ENCODE assay signal across 18 cellular contexts in the genomic region with DNA sequence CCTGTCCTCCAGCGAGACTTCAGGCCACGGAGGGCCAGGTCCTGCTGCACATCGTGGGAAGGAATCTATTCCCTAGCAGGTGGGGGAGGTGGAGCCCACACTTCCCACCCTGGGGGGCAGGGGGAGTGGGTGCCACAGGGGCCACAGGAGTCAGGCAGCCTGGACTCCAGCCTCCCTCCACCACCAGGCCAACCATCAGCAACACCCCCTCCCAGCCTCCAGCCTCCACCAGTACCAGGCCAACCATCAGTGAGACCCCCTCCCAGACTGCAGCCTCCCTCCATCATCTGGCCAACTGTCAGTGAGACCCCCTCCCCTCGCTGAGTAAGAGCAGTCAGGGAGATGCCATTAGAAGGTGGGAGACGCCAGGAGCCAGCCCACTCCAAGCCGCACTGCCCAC. TPM values are rescaled to one million over a fixed set of nuclear protein-coding genes. Genes with fewer than 3 reads are reported as not detected.
DNase-seq lines count a peak whose midpoint lies in the region; ATAC-seq and TF ChIP-seq lines count a peak whose summit lies in the region.
"Had no signal": no experiment of that assay in that cellular context is flagged by ENCODE, and none has a peak within 500 bp of the region (broad histone marks: within the 10 kb centered on the region; RNA-seq: fewer than 3 reads in every experiment).

No MANE protein-coding gene starts in this region.

- H3K4me2 ChIP-seq in H9 (ENCODE audit: insufficient read depth, insufficient read length, low read length) = no peak overlapping the region
- H3K4me2 ChIP-seq: BLaER1 treated with 17β-estradiol and CSF1 and Interleukin-3, amounts not matched to agents 10 nM and 100 nM had no signal

- H2AK5ac ChIP-seq in H9 (ENCODE audit: insufficient read length, low read length) = no peak overlapping the region

- no peak for ATAC-seq in natural killer cell treated with Interleukin-12 subunit alpha and Interleukin-12 subunit beta and Interleukin-15 and Interleukin-18, amount 100 ng/mL, for 72 hours
- ATAC-seq in stimulated activated naive B cell treated with anti-CD40 and anti-IgM and Interleukin-4, amounts not matched to agents 10 μg/mL and 1 μg/mL and 100 μg/mL, for 72 hours (replicated peaks) = no peak
- no peak for ATAC-seq in GM18511 (IDR thresholded peaks at IDR 0.05; ENCODE audit: unreplicated experiment)
- ATAC-seq: CD8-positive, alpha-beta T cell had no signal

- H3K4me1 Mint-ChIP-seq in H9 (peaks cover 16 to 18% of the 10 kb centered on the region in 2 experiments), endothelial cell (ENCODE audit: unreplicated experiment) (peaks cover 5% of the 10 kb centered on the region)
- peaks cover 0 to 13% of the 10 kb centered on the region in 2 donors for H3K4me1 Mint-ChIP-seq in natural killer cell treated with Interleukin-12 subunit alpha and Interleukin-12 subunit beta and Interleukin-15 and Interleukin-18, amount 100 ng/mL, for 72 hours (ENCODE audit: low read depth in 2 of 2)
- H3K4me1 Mint-ChIP-seq in stimulated activated naive B cell treated with anti-CD40 and anti-IgM and Interleukin-4, amounts not matched to agents 10 μg/mL and 1 μg/mL and 100 μg/mL, for 72 hours = peaks cover 0 to 6% of the 10 kb centered on the region in 2 donors

- H3K27ac Mint-ChIP-seq in H9 (peak overlapping the region in 2 of 3 experiments; percentile 13 to 91; a peak in 3 of 7 replicates), endothelial cell (ENCODE audit: unreplicated experiment) (no peak overlapping the region)
- no peak overlapping the region for H3K27ac Mint-ChIP-seq in natural killer cell treated with Interleukin-12 subunit alpha and Interleukin-12 subunit beta and Interleukin-15 and Interleukin-18, amount 100 ng/mL, for 72 hours
- peak overlapping the region; percentile 62 for H3K27ac Mint-ChIP-seq in stimulated activated naive B cell treated with anti-CD40 and anti-IgM and Interleukin-4, amounts not matched to agents 10 μg/mL and 1 μg/mL and 100 μg/mL, for 72 hours
- H3K27ac Mint-ChIP-seq: CD8-positive, alpha-beta T cell had no signal

- no peak overlapping the region for H3K27ac ChIP-seq in H9 (ENCODE audit: insufficient read length, low read depth, low read length)
- peak overlapping the region; percentile 3 for H3K27ac ChIP-seq in angular gyrus (ENCODE audit: low read depth, low read length)
- H3K27ac ChIP-seq: BLaER1 treated with 17β-estradiol and CSF1 and Interleukin-3, amounts not matched to agents 10 nM and 100 nM; Peyer's patch had no signal

- H2BK15ac ChIP-seq in H9 (ENCODE audit: low read depth, low read length) = no peak overlapping the region

- H3K23me2 ChIP-seq in H9 (ENCODE audit: insufficient read length, low read depth, low read length, poor library complexity, severe bottlenecking) = no peaks in the 10 kb centered on the region

- H4K91ac ChIP-seq in H9 (ENCODE audit: insufficient read length, low read depth, low read length) = no peak overlapping the region

- no peak overlapping the region for H3K4ac ChIP-seq in H9 (ENCODE audit: low read depth, low read length)

- H3K9me3 Mint-ChIP-seq in H9 (no peaks in the 10 kb centered on the region), endothelial cell (ENCODE audit: unreplicated experiment) (no peaks in the 10 kb centered on the region)
- H3K9me3 Mint-ChIP-seq in natural killer cell treated with Interleukin-12 subunit alpha and Interleukin-12 subunit beta and Interleukin-15 and Interleukin-18, amount 100 ng/mL, for 72 hours = no peaks in the 10 kb centered on the region
- H3K9me3 Mint-ChIP-seq in stimulated activated naive B cell treated with anti-CD40 and anti-IgM and Interleukin-4, amounts not matched to agents 10 μg/mL and 1 μg/mL and 100 μg/mL, for 72 hours = no peaks in the 10 kb centered on the region
- H3K9me3 Mint-ChIP-seq: CD8-positive, alpha-beta T cell had no signal

- peaks cover 26 to 62% (median 53%) of the 10 kb centered on the region in 3 experiments; a peak in 6 of 7 replicates for H3K36me3 Mint-ChIP-seq in H9 (ENCODE audit: insufficient read depth in 1 of 3, low read depth in 3 of 3)
- H3K36me3 Mint-ChIP-seq in natural killer cell treated with Interleukin-12 subunit alpha and Interleukin-12 subunit beta and Interleukin-15 and Interleukin-18, amount 100 ng/mL, for 72 hours = peaks cover 6% of the 10 kb centered on the region
- peaks cover 61 to 70% of the 10 kb centered on the region in 2 donors for H3K36me3 Mint-ChIP-seq in stimulated activated naive B cell treated with anti-CD40 and anti-IgM and Interleukin-4, amounts not matched to agents 10 μg/mL and 1 μg/mL and 100 μg/mL, for 72 hours
- peaks cover 33% of the 10 kb centered on the region for H3K36me3 Mint-ChIP-seq in endothelial cell (ENCODE audit: low read depth, unreplicated experiment)

- no peak overlapping the region for H4K8ac ChIP-seq in H9 (replicated peaks; ENCODE audit: insufficient read length, low read depth, low read length)

- no CpG with 5 or more reads among the region's 6 CpGs for WGBS in H9 (ENCODE audit: extremely low coverage, insufficient read length, low lambda C conversion rate)

- DNase-seq in H9 = no peak
- DNase-seq in natural killer cell treated with Interleukin-12 subunit alpha and Interleukin-12 subunit beta and Interleukin-15 and Interleukin-18, amount 100 ng/mL, for 72 hours (ENCODE audit: low spot score) = peak; percentile 20
- no peak for DNase-seq in stimulated activated naive B cell treated with anti-CD40 and anti-IgM and Interleukin-4, amounts not matched to agents 10 μg/mL and 1 μg/mL and 100 μg/mL, for 72 hours
- no peak for DNase-seq in D341Med (ENCODE audit: low spot score)
- DNase-seq in endothelial cell (ENCODE audit: low spot score) = no peak
- DNase-seq: Calu3; CD8-positive, alpha-beta T cell; DMS53; EL; KG1; NCI-H1105 treated with DMSO at 0.1 percent for 48 hours; NCI-H1694; NCI-H2081 treated with DMSO at 0.1 percent for 48 hours had no signal

- H3K79me2 ChIP-seq in H9 (ENCODE audit: insufficient read depth, low read length) = no peaks in the 10 kb centered on the region

- no peak overlapping the region for H3K14ac ChIP-seq in H9 (ENCODE audit: insufficient read depth, low read length)

- no peaks in the 10 kb centered on the region for H4K20me1 ChIP-seq in H9 (ENCODE audit: control insufficient read depth, insufficient read depth, insufficient read length)

- H3K27me3 Mint-ChIP-seq in H9 (ENCODE audit: low read depth) (no peaks in the 10 kb centered on the region; the same call in 1 of the 2 replicates), endothelial cell (ENCODE audit: unreplicated experiment) (peaks cover 15% of the 10 kb centered on the region)
- no peaks in the 10 kb centered on the region for H3K27me3 Mint-ChIP-seq in natural killer cell treated with Interleukin-12 subunit alpha and Interleukin-12 subunit beta and Interleukin-15 and Interleukin-18, amount 100 ng/mL, for 72 hours
- H3K27me3 Mint-ChIP-seq in stimulated activated naive B cell treated with anti-CD40 and anti-IgM and Interleukin-4, amounts not matched to agents 10 μg/mL and 1 μg/mL and 100 μg/mL, for 72 hours = no peaks in the 10 kb centered on the region

- H2BK20ac ChIP-seq in H9 (ENCODE audit: low read depth, low read length, poor library complexity, severe bottlenecking) = no peak overlapping the region

- H3K27me3 ChIP-seq in H9 (ENCODE audit: insufficient read depth, low read length) = no peaks in the 10 kb centered on the region
- H3K27me3 ChIP-seq: BLaER1 treated with 17β-estradiol and CSF1 and Interleukin-3, amounts not matched to agents 10 nM and 100 nM; Peyer's patch had no signal

- H3K79me1 ChIP-seq in H9 (ENCODE audit: insufficient read depth, low read depth, low read length, poor library complexity, severe bottlenecking) = no peaks in the 10 kb centered on the region

- no peak overlapping the region for H3K9ac ChIP-seq in H9 (ENCODE audit: extremely low read depth, insufficient read length, low read length)
- H3K9ac ChIP-seq: BLaER1 treated with 17β-estradiol and CSF1 and Interleukin-3, amounts not matched to agents 10 nM and 100 nM had no signal

- H3K56ac ChIP-seq in H9 (ENCODE audit: insufficient read length, low read depth, low read length) = no peak overlapping the region

- no peak for TF ChIP-seq CTCF in H9 (conservative IDR thresholded peaks at IDR 0.05)
- TF ChIP-seq CTCF in endothelial cell (IDR thresholded peaks at IDR 0.05; ENCODE audit: unreplicated experiment) = no peak

- H3K4me3 Mint-ChIP-seq in H9 (no peak overlapping the region), endothelial cell (ENCODE audit: unreplicated experiment) (no peak overlapping the region)
- no peak overlapping the region for H3K4me3 Mint-ChIP-seq in natural killer cell treated with Interleukin-12 subunit alpha and Interleukin-12 subunit beta and Interleukin-15 and Interleukin-18, amount 100 ng/mL, for 72 hours
- no peak overlapping the region for H3K4me3 Mint-ChIP-seq in stimulated activated naive B cell treated with anti-CD40 and anti-IgM and Interleukin-4, amounts not matched to agents 10 μg/mL and 1 μg/mL and 100 μg/mL, for 72 hours
- H3K4me3 Mint-ChIP-seq: CD8-positive, alpha-beta T cell had no signal

- no peak overlapping the region for H3K23ac ChIP-seq in H9 (ENCODE audit: insufficient read length, low read depth, low read length)

- no peak overlapping the region for H2AFZ ChIP-seq in H9 (ENCODE audit: low read length)

- H3K4me1 ChIP-seq in H9 (ENCODE audit: insufficient read depth, low read length) = 0 out of 2 replicates have a peak, but pooled peaks cover 9% of the 10 kb centered on the region
- H3K4me1 ChIP-seq: BLaER1 treated with 17β-estradiol and CSF1 and Interleukin-3, amounts not matched to agents 10 nM and 100 nM; Peyer's patch had no signal

- no peaks in the 10 kb centered on the region for H3K9me3 ChIP-seq in H9 (ENCODE audit: control insufficient read depth, low read depth, low read length)
- H3K9me3 ChIP-seq: BLaER1 treated with 17β-estradiol and CSF1 and Interleukin-3, amounts not matched to agents 10 nM and 100 nM; Peyer's patch had no signal

- no peak overlapping the region for H2BK120ac ChIP-seq in H9 (ENCODE audit: low read depth, low read length, poor library complexity, severe bottlenecking)

- no peak overlapping the region for H3K18ac ChIP-seq in H9 (ENCODE audit: insufficient read length, low read depth, low read length)

- no peak overlapping the region for H3T11ph ChIP-seq in H9 (ENCODE audit: low read length)

- no peak overlapping the region for H2BK12ac ChIP-seq in H9 (ENCODE audit: insufficient read length, low read depth, low read length)

- no peak overlapping the region for H2BK5ac ChIP-seq in H9 (ENCODE audit: insufficient read length, low read length)

- H4K5ac ChIP-seq in H9 (ENCODE audit: insufficient read length, low read depth, low read length) = no peak overlapping the region

RNA-seq across cellular contexts. Expression of a gene that starts 34.0 kb away (rescaled TPM):
- total RNA-seq in H9 (2021) = 0.35 and 0.83 TPM in 2 replicates
- total RNA-seq in natural killer cell treated with Interleukin-12 subunit alpha and Interleukin-12 subunit beta and Interleukin-15 and Interleukin-18, amount 100 ng/mL, for 72 hours = not detected
- 0.38 TPM for total RNA-seq in endothelial cell (ENCODE audit: unreplicated experiment)
- total RNA-seq: Calu3; CD8-positive, alpha-beta T cell; NCI-H460; Peyer's patch had no signal

Comparison
In these comparisons a context has a peak if more than half of its experiments do, and no peak if none do; other contexts are left out.
1. H3K27ac Mint-ChIP-seq: peak in H9 (2 of 3) and stimulated activated naive B cell treated with anti-CD40 and anti-IgM and Interleukin-4, amounts not matched to agents 10 μg/mL and 1 μg/mL and 100 μg/mL, for 72 hours (single experiment); none in natural killer cell treated with Interleukin-12 subunit alpha and Interleukin-12 subunit beta and Interleukin-15 and Interleukin-18, amount 100 ng/mL, for 72 hours (0 of 2) and endothelial cell (single experiment).